ENCODE assay signal across 9 cellular contexts in genomic region chr20:45835230-45836224, GRCh38. TPM values are rescaled to one million over a fixed set of nuclear protein-coding genes. Genes with fewer than 3 reads are reported as not detected.
DNase-seq lines count a peak whose midpoint lies in the region; ATAC-seq and TF ChIP-seq lines count a peak whose summit lies in the region.
"Had no signal": no experiment of that assay in that cellular context is flagged by ENCODE, and none has a peak within 500 bp of the region (broad histone marks: within the 10 kb centered on the region; RNA-seq: fewer than 3 reads in every experiment).

No MANE protein-coding gene starts in this region.

- H3K27ac Mint-ChIP-seq in central memory CD8-positive, alpha-beta T cell (ENCODE audit: low read depth), result peak overlapping the region; percentile 53
- no peak overlapping the region for H3K27ac Mint-ChIP-seq in mesothelial cell of epicardium

- no peak overlapping the region for H4K5ac ChIP-seq in IMR-90 (ENCODE audit: low read depth, low read length)

- H3K9me1 ChIP-seq in IMR-90 (ENCODE audit: insufficient read depth, low read length), result peaks cover 17% of the 10 kb centered on the region

- no peak overlapping the region for H2BK15ac ChIP-seq in IMR-90 (ENCODE audit: low read depth, low read length)

- no peak overlapping the region for H4K91ac ChIP-seq in IMR-90 (ENCODE audit: insufficient read depth, low read depth, low read length)

- H3K23ac ChIP-seq in IMR-90 (ENCODE audit: low read depth, low read length), result peak overlapping the region; percentile 68; the same call in 1 of the 2 replicates

- intact Hi-C loops in IMR-90 (cut with micrococcal nuclease), result loop anchor here (10.0 kb wide), 1 partner anchor 99 kb away; the partner anchor contains the start of gene PCIF1
- intact Hi-C loops in prostate gland (cut with DNase I), result no loop called here

- CTCF ChIA-PET in IMR-90 (lab: Yijun Ruan, JAX), result interaction anchor here (1.7 kb wide), 1 partner anchor 135 kb away, joined by 3 read pairs; no protein-coding TSS in a partner anchor

- peak overlapping the region; percentile 1; the same call in 1 of the 2 replicates for H3K14ac ChIP-seq in IMR-90 (replicated peaks; ENCODE audit: low read depth, low read length)

- no TSS peak for BruUV-seq in IMR-90 (replicated peaks; lab: Mats Ljungman, UMichigan)

- H3K27me3 ChIP-seq in IMR-90 (ENCODE audit: control insufficient read depth, insufficient read depth, low read length) (no peaks in the 10 kb centered on the region), prostate gland (replicated peaks; ENCODE audit: insufficient read depth) (no peaks in the 10 kb centered on the region)

- H3K36me3 ChIP-seq in IMR-90 (ENCODE audit: control insufficient read depth, insufficient read depth, low read length) (peaks cover 15% of the 10 kb centered on the region), prostate gland (no peaks in the 10 kb centered on the region)

- peak overlapping the region; percentile 98 for H3K4me2 ChIP-seq in IMR-90 (ENCODE audit: low read depth, low read length)

- H2BK20ac ChIP-seq in IMR-90 (ENCODE audit: low read depth, low read length), result no peak overlapping the region

- TF ChIP-seq CTCF in AG09319 (IDR thresholded peaks at IDR 0.05; ENCODE audit: low read depth, low read length) (no peak), IMR-90 (conservative IDR thresholded peaks at IDR 0.05; ENCODE audit: low read depth, low read length) (no peak), mesothelial cell of epicardium (IDR thresholded peaks at IDR 0.05; ENCODE audit: unreplicated experiment) (no peak), prostate gland (IDR thresholded peaks at IDR 0.05) (no peak)

- H3K79me1 ChIP-seq in IMR-90 (ENCODE audit: low read depth in 1 of 2, low read length in 2 of 2), result peaks cover 15 to 27% of the 10 kb centered on the region in 2 experiments

- peak overlapping the region; percentile 76 for H3K4me3 Mint-ChIP-seq in central memory CD8-positive, alpha-beta T cell
- H3K4me3 Mint-ChIP-seq in mesothelial cell of epicardium, result peak overlapping the region; percentile 75

- H3K4me1 ChIP-seq in IMR-90 (ENCODE audit: control insufficient read depth, insufficient read depth, low read length) (peaks cover 18% of the 10 kb centered on the region), prostate gland (replicated peaks) (peaks cover 8% of the 10 kb centered on the region)

- no peak for TF ChIP-seq POLR2A in IMR-90 (IDR thresholded peaks at IDR 0.05; ENCODE audit: low read depth, low read length)
- no peak for TF ChIP-seq POLR2A in prostate gland (IDR thresholded peaks at IDR 0.05)

- dilution Hi-C loops in IMR-90 (cut with HindIII; ENCODE audit: low sequenced_read_pairs, unreplicated experiment), result no loop called here

- no peak overlapping the region for H3K56ac ChIP-seq in IMR-90 (ENCODE audit: extremely low read depth, insufficient read depth, low read length)

- peaks cover 11% of the 10 kb centered on the region for H3K4me1 Mint-ChIP-seq in central memory CD8-positive, alpha-beta T cell
- H3K4me1 Mint-ChIP-seq in mesothelial cell of epicardium, result peaks cover 20% of the 10 kb centered on the region

- peak overlapping the region; percentile 37; the same call in 1 of the 2 replicates for H3K9ac ChIP-seq in IMR-90 (ENCODE audit: low read depth, low read length)

- H3K9me3 ChIP-seq in IMR-90 (ENCODE audit: control insufficient read depth, insufficient read depth, low read length) (no peaks in the 10 kb centered on the region), prostate gland (no peaks in the 10 kb centered on the region)

- H2BK120ac ChIP-seq in IMR-90 (ENCODE audit: low read depth, low read length), result no peak overlapping the region

- no peaks in the 10 kb centered on the region for H3K27me3 Mint-ChIP-seq in central memory CD8-positive, alpha-beta T cell
- no peaks in the 10 kb centered on the region for H3K27me3 Mint-ChIP-seq in mesothelial cell of epicardium (ENCODE audit: low read depth)

- H3K36me3 Mint-ChIP-seq in central memory CD8-positive, alpha-beta T cell (ENCODE audit: insufficient read depth), result no peaks in the 10 kb centered on the region
- H3K36me3 Mint-ChIP-seq in mesothelial cell of epicardium, result no peaks in the 10 kb centered on the region

- H2BK5ac ChIP-seq in IMR-90 (ENCODE audit: low read depth, low read length, poor library complexity, severe bottlenecking), result no peak overlapping the region

- H4K20me1 ChIP-seq in IMR-90 (ENCODE audit: insufficient read depth, low read length), result no peaks in the 10 kb centered on the region

- in situ Hi-C loops in IMR-90 (cut with MboI; ENCODE audit: low sequenced_read_pairs), result no loop called here

- 90% methylated on average over 2 of the region's 10 CpGs; no CpG with 5 or more reads in 1 of the 2 experiments for WGBS in IMR-90 (ENCODE audit: extremely low coverage in 2 of 2, insufficient read length in 1 of 2), 2 experiments
- 78% methylated on average over 10 of the region's 10 CpGs for WGBS in prostate gland

- H4K8ac ChIP-seq in IMR-90 (ENCODE audit: low read depth in 2 of 2, low read length in 2 of 2), result peak overlapping the region in 1 of 2 experiments; percentile 8; a peak in 1 of 4 replicates

- no peak overlapping the region for H2AK5ac ChIP-seq in IMR-90 (ENCODE audit: low read depth, low read length)

- no peak overlapping the region for H3K4ac ChIP-seq in IMR-90 (ENCODE audit: low read depth, low read length)

- H3K27ac ChIP-seq in IMR-90 (ENCODE audit: insufficient read depth, low read length) (no peak overlapping the region), prostate gland (peak overlapping the region in 1 of 2 donors; percentile 1)

- POLR2A ChIA-PET in IMR-90 (lab: Charles Lee; ENCODE audit: unreplicated experiment), result no interaction called here

- peak overlapping the region; percentile 52 for H2AFZ ChIP-seq in IMR-90 (replicated peaks; ENCODE audit: low read length, poor library complexity)

- no peaks in the 10 kb centered on the region for H3K9me3 Mint-ChIP-seq in central memory CD8-positive, alpha-beta T cell
- H3K9me3 Mint-ChIP-seq in mesothelial cell of epicardium, result no peaks in the 10 kb centered on the region

- ATAC-seq in IMR-90 (ENCODE audit: low read depth), result no peak
- no peak for ATAC-seq in central memory CD8-positive, alpha-beta T cell (replicated peaks; ENCODE audit: extremely low read depth, poor library complexity, severe bottlenecking)
- ATAC-seq in GM18907 (IDR thresholded peaks at IDR 0.05; ENCODE audit: unreplicated experiment), result no peak

- peak; percentile 78 for DNase-seq in AG09319 (ENCODE audit: extremely low read depth, low read depth)
- DNase-seq in IMR-90, result peak; percentile 47
- DNase-seq in central memory CD8-positive, alpha-beta T cell (ENCODE audit: low spot score in 2 of 2), result no peak
- DNase-seq in mesothelial cell of epicardium (ENCODE audit: low spot score in 2 of 2, unreplicated experiment in 2 of 2), result no peak
- no peak for DNase-seq in prostate gland (ENCODE audit: low spot score)
- no peak for DNase-seq in activated CD4-positive, alpha-beta T cell treated with anti-CD3 and anti-CD28 coated beads, Interleukin-2, amount 50 U/mL, for 4 hours
- no peak for DNase-seq in DMS53 treated with DMSO at 0.1 percent for 48 hours (lab: John Stamatoyannopoulos, UW; ENCODE audit: unreplicated experiment)
- DNase-seq: NCI-H2227 treated with DMSO at 0.1 percent for 48 hours had no signal

- peak overlapping the region; percentile 23 for H2AK9ac ChIP-seq in IMR-90 (replicated peaks; ENCODE audit: low read depth, low read length, poor library complexity)

- no peak for TF ChIP-seq RAD21 in IMR-90 (IDR thresholded peaks at IDR 0.05; ENCODE audit: low read length)

- no peak overlapping the region for H3K18ac ChIP-seq in IMR-90 (ENCODE audit: low read depth, low read length)

- H3K4me3 ChIP-seq in IMR-90 (ENCODE audit: insufficient read depth, low read depth, low read length) (no peak overlapping the region), prostate gland (no peak overlapping the region)

TF ChIP-seq in IMR-90, 13 proteins besides CTCF, POLR2A, EP300 and RAD21:
- no peak for TF ChIP-seq MXI1 (IDR thresholded peaks at IDR 0.05; ENCODE audit: borderline replicate concordance, low read depth, low read length)

RNA-seq across cellular contexts. Expression of gene SNX21, which starts 1.9 kb away (rescaled TPM):
- 10.0 and 11.1 TPM in 2 replicates for total RNA-seq in IMR-90 (2012; rRNA removed)
- polyA plus RNA-seq in IMR-90 (2012; rRNA removed), result 17.9 and 19.2 TPM in 2 replicates
- 29.5 and 31.6 TPM in 2 replicates for polyA plus RNA-seq in IMR-90 (2012; cell fraction: cytosol; rRNA removed)
- polyA plus RNA-seq in IMR-90 (2012; cell fraction: nucleus; rRNA removed; ENCODE audit: low replicate concordance), result 25.5 and 46.9 TPM in 2 replicates
- 15.8 to 21.0 TPM (median 17.3 TPM) in 3 replicates for total RNA-seq in mesothelial cell of epicardium
- 10 to 100 TPM; 60.4 to 68.4 TPM for total RNA-seq in prostate gland

RNA-seq across cellular contexts. Expression of gene TNNC2, which starts 8.4 kb away (rescaled TPM):
- 0.28 TPM in 1 of 2 replicates, not detected in the other for total RNA-seq in IMR-90 (2012; rRNA removed)
- 0.46 and 0.53 TPM in 2 replicates for polyA plus RNA-seq in IMR-90 (2012; rRNA removed)
- 0.31 and 0.44 TPM in 2 replicates for polyA plus RNA-seq in IMR-90 (2012; cell fraction: cytosol; rRNA removed)
- 1.8 and 4.5 TPM in 2 replicates for polyA plus RNA-seq in IMR-90 (2012; cell fraction: nucleus; rRNA removed; ENCODE audit: low replicate concordance)
- 0.54 to 0.79 TPM in 2 of 3 replicates, not detected in the other for total RNA-seq in mesothelial cell of epicardium
- 1 to 10 TPM; 2.1 to 3.0 TPM for total RNA-seq in prostate gland

RNA-seq across cellular contexts. Expression of gene ACOT8, which starts 21.7 kb away (rescaled TPM):
- 27.8 and 29.8 TPM in 2 replicates for total RNA-seq in IMR-90 (2012; rRNA removed)
- polyA plus RNA-seq in IMR-90 (2012; rRNA removed), result 47.5 and 54.3 TPM in 2 replicates
- 52.2 and 67.2 TPM in 2 replicates for polyA plus RNA-seq in IMR-90 (2012; cell fraction: cytosol; rRNA removed)
- polyA plus RNA-seq in IMR-90 (2012; cell fraction: nucleus; rRNA removed; ENCODE audit: low replicate concordance), result 51.7 and 74.1 TPM in 2 replicates
- 19.8 to 20.9 TPM (median 20.6 TPM) in 3 replicates for total RNA-seq in mesothelial cell of epicardium
- total RNA-seq in prostate gland, result 10 to 100 TPM; 57.4 to 68.1 TPM

RNA-seq across cellular contexts. Expression of gene ZSWIM3, which starts 21.9 kb away (rescaled TPM):
- 8.1 and 8.6 TPM in 2 replicates for total RNA-seq in IMR-90 (2012; rRNA removed)
- 2.8 and 3.3 TPM in 2 replicates for polyA plus RNA-seq in IMR-90 (2012; rRNA removed)
- 1.6 and 2.3 TPM in 2 replicates for polyA plus RNA-seq in IMR-90 (2012; cell fraction: cytosol; rRNA removed)
- 3.4 and 3.5 TPM in 2 replicates for polyA plus RNA-seq in IMR-90 (2012; cell fraction: nucleus; rRNA removed; ENCODE audit: low replicate concordance)
- 3.7 to 4.6 TPM (median 4.4 TPM) in 3 replicates for total RNA-seq in mesothelial cell of epicardium
- 10 to 100 TPM in 1 of 2 donors, 1 to 10 TPM in 1; 4.3 to 11.9 TPM for total RNA-seq in prostate gland

RNA-seq across cellular contexts. Expression of gene UBE2C, which starts 23.1 kb away (rescaled TPM):
- total RNA-seq in IMR-90 (2012; rRNA removed) (43.4 and 43.6 TPM in 2 replicates), mesothelial cell of epicardium (48.1 to 50.2 TPM (median 48.3 TPM) in 3 replicates), prostate gland (10 to 100 TPM in 1 of 2 donors, 1 to 10 TPM in 1; 2.2 to 10.9 TPM)
- 120 and 124 TPM in 2 replicates for polyA plus RNA-seq in IMR-90 (2012; rRNA removed)
- polyA plus RNA-seq in IMR-90 (2012; cell fraction: cytosol; rRNA removed), result 90.8 and 151 TPM in 2 replicates
- 24.4 and 32.9 TPM in 2 replicates for polyA plus RNA-seq in IMR-90 (2012; cell fraction: nucleus; rRNA removed; ENCODE audit: low replicate concordance)

Comparison
In these comparisons a context has a peak if more than half of its experiments do, and no peak if none do; other contexts are left out.
1. DNase-seq: peak in AG09319 (single experiment) and IMR-90 (single experiment); none in central memory CD8-positive, alpha-beta T cell (0 of 2), mesothelial cell of epicardium (0 of 2), prostate gland (single experiment), activated CD4-positive, alpha-beta T cell treated with anti-CD3 and anti-CD28 coated beads, Interleukin-2, amount 50 U/mL, for 4 hours (0 of 2) and DMS53 treated with DMSO at 0.1 percent for 48 hours (single experiment).